ENCODE assay signal across 8 cellular contexts in genomic region chr1:169894424-169895145, GRCh38. TPM values are rescaled to one million over a fixed set of nuclear protein-coding genes. Genes with fewer than 3 reads are reported as not detected.
DNase-seq lines count a peak whose midpoint lies in the region; ATAC-seq and TF ChIP-seq lines count a peak whose summit lies in the region.

No MANE protein-coding gene starts in this region.

- CTCF ChIA-PET in activated naive CD4-positive, alpha-beta T cell treated with anti-CD3 and anti-CD28 coated beads for 36 hours (lab: Charles Lee): no interaction called here

- H3K27ac ChIP-seq in left lung: peak overlapping the region; percentile 96 to 98

- H3K27ac Mint-ChIP-seq in activated naive CD4-positive, alpha-beta T cell treated with anti-CD3 and anti-CD28 coated beads for 36 hours: peak overlapping the region; percentile 100
- peak overlapping the region; percentile 98 for H3K27ac Mint-ChIP-seq in activated T-helper 2 cell treated with anti-CD3 and anti-CD28 coated beads, Interferon-gamma antibody, Interleukin-2, Interleukin-4, amounts not matched to agents 10 μg/mL and 5 μg/mL and 100 μg/mL, durations not matched to agents 14 hours and 24 hours and 36 hours
- H3K27ac Mint-ChIP-seq in type B pancreatic cell: peak overlapping the region; percentile 98

- H3K9me3 Mint-ChIP-seq in activated naive CD4-positive, alpha-beta T cell treated with anti-CD3 and anti-CD28 coated beads for 36 hours: no peaks in the 10 kb centered on the region
- H3K9me3 Mint-ChIP-seq in activated T-helper 2 cell treated with anti-CD3 and anti-CD28 coated beads, Interferon-gamma antibody, Interleukin-2, Interleukin-4, amounts not matched to agents 10 μg/mL and 5 μg/mL and 100 μg/mL, durations not matched to agents 14 hours and 24 hours and 36 hours: no peaks in the 10 kb centered on the region
- peaks cover 4% of the 10 kb centered on the region for H3K9me3 Mint-ChIP-seq in type B pancreatic cell

- ATAC-seq in left lung: no peak
- ATAC-seq in HG02840 (IDR thresholded peaks at IDR 0.05; ENCODE audit: low FRiP score, unreplicated experiment): no peak
- no peak for ATAC-seq in GM18505 (IDR thresholded peaks at IDR 0.05; ENCODE audit: unreplicated experiment)

- no peak for TF ChIP-seq POLR2A in GM18505 (IDR thresholded peaks at IDR 0.05; ENCODE audit: borderline replicate concordance, extremely low read depth, insufficient read depth, insufficient read length)

- TF ChIP-seq CTCF in left lung (IDR thresholded peaks at IDR 0.05) (no peak), type B pancreatic cell (conservative IDR thresholded peaks at IDR 0.05) (no peak)

- no peaks in the 10 kb centered on the region for H3K9me3 ChIP-seq in left lung

- H3K27me3 Mint-ChIP-seq in activated naive CD4-positive, alpha-beta T cell treated with anti-CD3 and anti-CD28 coated beads for 36 hours (ENCODE audit: low read depth): no peaks in the 10 kb centered on the region
- H3K27me3 Mint-ChIP-seq in activated T-helper 2 cell treated with anti-CD3 and anti-CD28 coated beads, Interferon-gamma antibody, Interleukin-2, Interleukin-4, amounts not matched to agents 10 μg/mL and 5 μg/mL and 100 μg/mL, durations not matched to agents 14 hours and 24 hours and 36 hours (ENCODE audit: low read depth): peaks cover 11% of the 10 kb centered on the region
- peaks cover 24% of the 10 kb centered on the region for H3K27me3 Mint-ChIP-seq in type B pancreatic cell

- peak overlapping the region; percentile 72 to 82 for H3K4me3 ChIP-seq in left lung

- no peaks in the 10 kb centered on the region for H3K36me3 Mint-ChIP-seq in activated naive CD4-positive, alpha-beta T cell treated with anti-CD3 and anti-CD28 coated beads for 36 hours (ENCODE audit: low read depth)
- peaks cover under 1% of the 10 kb centered on the region for H3K36me3 Mint-ChIP-seq in activated T-helper 2 cell treated with anti-CD3 and anti-CD28 coated beads, Interferon-gamma antibody, Interleukin-2, Interleukin-4, amounts not matched to agents 10 μg/mL and 5 μg/mL and 100 μg/mL, durations not matched to agents 14 hours and 24 hours and 36 hours (ENCODE audit: low read depth)
- peaks cover under 1% of the 10 kb centered on the region for H3K36me3 Mint-ChIP-seq in type B pancreatic cell

- H3K27me3 ChIP-seq in left lung: peaks cover 0 to 5% of the 10 kb centered on the region in 2 donors

- no peaks in the 10 kb centered on the region for H3K36me3 ChIP-seq in left lung

- DNase-seq in activated naive CD4-positive, alpha-beta T cell treated with anti-CD3 and anti-CD28 coated beads for 36 hours: no peak
- DNase-seq in activated naive CD4-positive, alpha-beta T cell treated with anti-CD3 and anti-CD28 coated beads, Interleukin-2, amount 50 U/mL, for 16 hours: no peak
- DNase-seq in activated T-helper 2 cell treated with anti-CD3 and anti-CD28 coated beads, Interferon-gamma antibody, Interleukin-2, Interleukin-4, amounts not matched to agents 10 μg/mL and 5 μg/mL and 100 μg/mL, durations not matched to agents 14 hours and 24 hours and 36 hours (ENCODE audit: low spot score): no peak
- DNase-seq in left lung: no peak
- DNase-seq in type B pancreatic cell (ENCODE audit: extremely low spot score, unreplicated experiment): no peak
- no peak for DNase-seq in RPMI8226

- H3K4me1 Mint-ChIP-seq in activated naive CD4-positive, alpha-beta T cell treated with anti-CD3 and anti-CD28 coated beads for 36 hours (ENCODE audit: low read depth): peaks cover 28% of the 10 kb centered on the region
- H3K4me1 Mint-ChIP-seq in activated T-helper 2 cell treated with anti-CD3 and anti-CD28 coated beads, Interferon-gamma antibody, Interleukin-2, Interleukin-4, amounts not matched to agents 10 μg/mL and 5 μg/mL and 100 μg/mL, durations not matched to agents 14 hours and 24 hours and 36 hours (ENCODE audit: low read depth): peaks cover 42% of the 10 kb centered on the region
- H3K4me1 Mint-ChIP-seq in type B pancreatic cell (ENCODE audit: unreplicated experiment): peaks cover 25% of the 10 kb centered on the region

- peaks cover 17 to 28% of the 10 kb centered on the region in 2 donors for H3K4me1 ChIP-seq in left lung

- H3K4me3 Mint-ChIP-seq in activated naive CD4-positive, alpha-beta T cell treated with anti-CD3 and anti-CD28 coated beads for 36 hours: peak overlapping the region; percentile 87
- peak overlapping the region; percentile 86 for H3K4me3 Mint-ChIP-seq in activated T-helper 2 cell treated with anti-CD3 and anti-CD28 coated beads, Interferon-gamma antibody, Interleukin-2, Interleukin-4, amounts not matched to agents 10 μg/mL and 5 μg/mL and 100 μg/mL, durations not matched to agents 14 hours and 24 hours and 36 hours (ENCODE audit: low read depth)
- H3K4me3 Mint-ChIP-seq in type B pancreatic cell: peak overlapping the region; percentile 87

- intact Hi-C loops in activated naive CD4-positive, alpha-beta T cell treated with anti-CD3 and anti-CD28 coated beads for 36 hours (cut with micrococcal nuclease): loop anchor here (1.0 to 10.0 kb wide), 9 partner anchors 14 to 1960 kb away; partner anchors contain the start of genes BLZF1, DCAF6, FMO4 and GORAB
- intact Hi-C loops in activated T-helper 2 cell treated with anti-CD3 and anti-CD28 coated beads, Interferon-gamma antibody, Interleukin-2, Interleukin-4, amounts not matched to agents 10 μg/mL and 5 μg/mL and 100 μg/mL, durations not matched to agents 14 hours and 24 hours and 36 hours (cut with micrococcal nuclease): loop anchor here (1.0 to 5.0 kb wide), 9 partner anchors 14 to 847 kb away; partner anchors contain the start of genes BLZF1, F5, GORAB and KIFAP3
- intact Hi-C loops in left lung (cut with DNase I): no loop called here

RNA-seq across cellular contexts. Expression of gene SCYL3, which starts 0.9 kb away (rescaled TPM):
- total RNA-seq in activated naive CD4-positive, alpha-beta T cell treated with anti-CD3 and anti-CD28 coated beads for 36 hours: 1 to 10 TPM; 8.8 TPM
- 9.5 and 10.2 TPM in 2 replicates for total RNA-seq in activated T-helper 2 cell treated with anti-CD3 and anti-CD28 coated beads, Interferon-gamma antibody, Interleukin-2, Interleukin-4, amounts not matched to agents 10 μg/mL and 5 μg/mL and 100 μg/mL, durations not matched to agents 14 hours and 24 hours and 36 hours
- total RNA-seq in left lung: 10 to 100 TPM in 1 of 2 donors, 1 to 10 TPM in 1; 9.5 to 10.8 TPM
- total RNA-seq in type B pancreatic cell (ENCODE audit: low replicate concordance): 12.4 and 12.6 TPM in 2 replicates

Comparison
In these comparisons a context has a peak if more than half of its experiments do, and no peak if none do; other contexts are left out.
1. intact Hi-C loops: an anchor here in activated naive CD4-positive, alpha-beta T cell treated with anti-CD3 and anti-CD28 coated beads for 36 hours (1.0 to 10.0 kb wide) and activated T-helper 2 cell treated with anti-CD3 and anti-CD28 coated beads, Interferon-gamma antibody, Interleukin-2, Interleukin-4, amounts not matched to agents 10 μg/mL and 5 μg/mL and 100 μg/mL, durations not matched to agents 14 hours and 24 hours and 36 hours (1.0 to 5.0 kb wide); none called in left lung.